11 cellular contexts compared by ENCODE assay signal in genomic region chr1:14913475-14914155, GRCh38.
DNase-seq lines count a peak whose midpoint lies in the region; ATAC-seq and TF ChIP-seq lines count a peak whose summit lies in the region.
"Had no signal": no experiment of that assay in that cellular context is flagged by ENCODE, and none has a peak within 500 bp of the region (broad histone marks: within the 10 kb centered on the region; RNA-seq: fewer than 3 reads in every experiment).

No MANE protein-coding gene starts in this region.

- peaks cover 5% of the 10 kb centered on the region for H3K79me1 ChIP-seq in trophoblast cell (ENCODE audit: low read length)

- H3K9ac ChIP-seq in trophoblast cell (ENCODE audit: low read length) = no peak overlapping the region

- H2AK5ac ChIP-seq in trophoblast cell (ENCODE audit: low read length) = no peak overlapping the region

- no peaks in the 10 kb centered on the region for H3K36me3 ChIP-seq in trophoblast cell (ENCODE audit: control insufficient read depth in 1 of 2, insufficient read depth in 2 of 2, low read length in 2 of 2)

- no peaks in the 10 kb centered on the region for H3K36me3 Mint-ChIP-seq in activated CD4-positive, alpha-beta T cell treated with anti-CD3 and anti-CD28 coated beads, Interleukin-2, amount 10 ng/mL, durations not matched to agents 7 days and 5 days (ENCODE audit: low read depth)

- DNase-seq in ELF-1 (ENCODE audit: low read depth, low spot score) (peak; percentile 39), NCI-H1417 treated with DMSO at 0.1 percent for 48 hours (lab: John Stamatoyannopoulos, UW) (peak; percentile 64), RWPE1 (ENCODE audit: low spot score) (peak; percentile 47), trophoblast cell (no peak), HuH-7.5 (ENCODE audit: low spot score) (no peak), SIG-M5 treated with dmso at 0.1 percent for 504 hours (lab: John Stamatoyannopoulos, UW; ENCODE audit: unreplicated experiment) (no peak)
- DNase-seq in activated CD4-positive, alpha-beta T cell treated with anti-CD3 and anti-CD28 coated beads, Interleukin-2, amount 10 ng/mL, durations not matched to agents 7 days and 5 days = no peak
- DNase-seq: aorta, midbrain, retina had no signal

- no peak overlapping the region for H3K4me3 ChIP-seq in trophoblast cell (ENCODE audit: low read depth, low read length)

- no peak overlapping the region for H4K91ac ChIP-seq in trophoblast cell (ENCODE audit: low read depth, low read length)

- no peaks in the 10 kb centered on the region for H3K4me1 Mint-ChIP-seq in activated CD4-positive, alpha-beta T cell treated with anti-CD3 and anti-CD28 coated beads, Interleukin-2, amount 10 ng/mL, durations not matched to agents 7 days and 5 days

- H2AFZ ChIP-seq in trophoblast cell (ENCODE audit: insufficient read depth, low read length, poor library complexity) = no peak overlapping the region

- peak overlapping the region; percentile 63 for H2BK12ac ChIP-seq in trophoblast cell (ENCODE audit: low read length)

- no peak for ATAC-seq in HG03520 (IDR thresholded peaks at IDR 0.05; ENCODE audit: unreplicated experiment)

- H3K4ac ChIP-seq in trophoblast cell (ENCODE audit: low read depth, low read length) = no peak overlapping the region

- POLR2A ChIA-PET in RWPE1 (lab: Yijun Ruan, JAX; ENCODE audit: low non-redundant PET) = no interaction called here
- POLR2A ChIA-PET in activated CD4-positive, alpha-beta T cell treated with anti-CD3 and anti-CD28 coated beads, Interleukin-2, amount 10 ng/mL, durations not matched to agents 7 days and 5 days (lab: Charles Lee) = no interaction called here

- CTCF ChIA-PET in RWPE1 (lab: Yijun Ruan, JAX) = interaction anchor here (0.5 kb wide), 1 partner anchor 398 kb away, joined by 3 read pairs; no protein-coding TSS in a partner anchor
- CTCF ChIA-PET in activated CD4-positive, alpha-beta T cell treated with anti-CD3 and anti-CD28 coated beads, Interleukin-2, amount 10 ng/mL, durations not matched to agents 7 days and 5 days (lab: Charles Lee) = no interaction called here

- peak overlapping the region; percentile 67 for H3K14ac ChIP-seq in trophoblast cell (ENCODE audit: low read length)

- no peak for TF ChIP-seq CTCF in RWPE1 (conservative IDR thresholded peaks at IDR 0.05; ENCODE audit: low read depth)

- no peak overlapping the region for H2BK120ac ChIP-seq in trophoblast cell (ENCODE audit: insufficient read depth, low read length, poor library complexity)

- peak overlapping the region; percentile 35 for H4K8ac ChIP-seq in trophoblast cell (ENCODE audit: low read depth, low read length)

- H3K27me3 ChIP-seq in trophoblast cell (ENCODE audit: insufficient read depth, low read length) = no peaks in the 10 kb centered on the region

- H3K23ac ChIP-seq in trophoblast cell (ENCODE audit: low read length) = no peak overlapping the region

- H4K12ac ChIP-seq in trophoblast cell (ENCODE audit: low read depth, low read length) = no peak overlapping the region

- no peak overlapping the region for H3K4me2 ChIP-seq in trophoblast cell (ENCODE audit: low read length)

- no peaks in the 10 kb centered on the region for H3K9me3 Mint-ChIP-seq in activated CD4-positive, alpha-beta T cell treated with anti-CD3 and anti-CD28 coated beads, Interleukin-2, amount 10 ng/mL, durations not matched to agents 7 days and 5 days

- peaks cover 0 to 5% of the 10 kb centered on the region in 2 experiments for H3K4me1 ChIP-seq in trophoblast cell (ENCODE audit: control insufficient read depth in 1 of 2, insufficient read depth in 2 of 2, low read length in 2 of 2)

- peaks cover 2% of the 10 kb centered on the region for H3K9me3 ChIP-seq in trophoblast cell (ENCODE audit: insufficient read depth, low read depth, low read length)

- H3K27me3 Mint-ChIP-seq in activated CD4-positive, alpha-beta T cell treated with anti-CD3 and anti-CD28 coated beads, Interleukin-2, amount 10 ng/mL, durations not matched to agents 7 days and 5 days = no peaks in the 10 kb centered on the region

- H3K27ac ChIP-seq in RWPE1 (peak overlapping the region; percentile 63), trophoblast cell (ENCODE audit: low read depth, low read length) (no peak overlapping the region)

- H3K27ac Mint-ChIP-seq in activated CD4-positive, alpha-beta T cell treated with anti-CD3 and anti-CD28 coated beads, Interleukin-2, amount 10 ng/mL, durations not matched to agents 7 days and 5 days = no peak overlapping the region

- peak overlapping the region; percentile 51 for H3K18ac ChIP-seq in trophoblast cell (ENCODE audit: low read length)

- no peaks in the 10 kb centered on the region for H3K79me2 ChIP-seq in trophoblast cell (ENCODE audit: control insufficient read depth, insufficient read depth, low read length, poor library complexity)

- no peak overlapping the region for H3K4me3 Mint-ChIP-seq in activated CD4-positive, alpha-beta T cell treated with anti-CD3 and anti-CD28 coated beads, Interleukin-2, amount 10 ng/mL, durations not matched to agents 7 days and 5 days

- no CpG with 5 or more reads among the region's 14 CpGs for WGBS in trophoblast cell (ENCODE audit: extremely low coverage, insufficient coverage, insufficient read length)

- H2BK5ac ChIP-seq in trophoblast cell (ENCODE audit: low read depth, low read length, poor library complexity) = no peak overlapping the region

Comparison
In these comparisons a context has a peak if more than half of its experiments do, and no peak if none do; other contexts are left out.
1. DNase-seq: peak in ELF-1 (single experiment), NCI-H1417 treated with DMSO at 0.1 percent for 48 hours (single experiment) and RWPE1 (single experiment); none in trophoblast cell (0 of 2), activated CD4-positive, alpha-beta T cell treated with anti-CD3 and anti-CD28 coated beads, Interleukin-2, amount 10 ng/mL, durations not matched to agents 7 days and 5 days (single experiment), HuH-7.5 (single experiment) and SIG-M5 treated with dmso at 0.1 percent for 504 hours (single experiment).